Comparison of ENCODE assay signal across 16 cellular contexts in genomic region chr14:106610691-106611090, GRCh38.
"Had no signal": no experiment of that assay in that cellular context is flagged by ENCODE, and none has a peak within 500 bp of the region (broad histone marks: within the 10 kb centered on the region; RNA-seq: fewer than 3 reads in every experiment).

No MANE protein-coding gene starts in this region.

- H3K27ac Mint-ChIP-seq: effector memory CD8-positive, alpha-beta T cell; nephron progenitor cell; stimulated activated effector memory CD8-positive, alpha-beta T cell treated with anti-CD3 and anti-CD28 coated beads, Interleukin-12 subunit alpha, Interleukin-12 subunit beta, amount 100 ng/mL, for 72 hours had no signal

- H3K4me3 Mint-ChIP-seq: effector memory CD8-positive, alpha-beta T cell; naive thymus-derived CD8-positive, alpha-beta T cell; nephron progenitor cell; stimulated activated effector memory CD8-positive, alpha-beta T cell treated with anti-CD3 and anti-CD28 coated beads, Interleukin-12 subunit alpha, Interleukin-12 subunit beta, amount 100 ng/mL, for 72 hours had no signal

- ATAC-seq: effector memory CD8-positive, alpha-beta T cell; left ventricle myocardium superior; lower lobe of right lung; naive thymus-derived CD8-positive, alpha-beta T cell; right cardiac atrium; stimulated activated effector memory CD8-positive, alpha-beta T cell treated with anti-CD3 and anti-CD28 coated beads, Interleukin-12 subunit alpha, Interleukin-12 subunit beta, amount 100 ng/mL, for 72 hours had no signal

- DNase-seq: effector memory CD8-positive, alpha-beta T cell; erythroblast; left ventricle myocardium superior; lower lobe of right lung; naive thymus-derived CD8-positive, alpha-beta T cell; nephron progenitor cell; nucleus accumbens; right cardiac atrium; sigmoid colon; stimulated activated CD4-positive, alpha-beta T cell treated with anti-CD3 and anti-CD28 coated beads, Interleukin-2, amount 100 ng/mL, for 24 hours; stimulated activated CD4-positive, alpha-beta T cell treated with anti-CD3 and anti-CD28 coated beads, Interleukin-4, amount 100 ng/mL, for 24 hours; stimulated activated naive CD4-positive, alpha-beta T cell treated with Interleukin-2 at 50 U/mL for 16 hours; stomach; thyroid gland; trophoblast cell had no signal

- H3K4me1 Mint-ChIP-seq: nephron progenitor cell had no signal

- H3K9me3 Mint-ChIP-seq: effector memory CD8-positive, alpha-beta T cell; naive thymus-derived CD8-positive, alpha-beta T cell; stimulated activated effector memory CD8-positive, alpha-beta T cell treated with anti-CD3 and anti-CD28 coated beads, Interleukin-12 subunit alpha, Interleukin-12 subunit beta, amount 100 ng/mL, for 72 hours had no signal

- H3K36me3 Mint-ChIP-seq: naive thymus-derived CD8-positive, alpha-beta T cell; stimulated activated effector memory CD8-positive, alpha-beta T cell treated with anti-CD3 and anti-CD28 coated beads, Interleukin-12 subunit alpha, Interleukin-12 subunit beta, amount 100 ng/mL, for 72 hours had no signal
